In genomic region chr12:53539526-53539925, GRCh38 we compare ENCODE assay signal across 1 cellular context.
A peak's percentile ranks its signal among the peaks of the same experiment; 100 is the strongest.
TF ChIP-seq lines count a peak whose summit lies in the region.

No MANE protein-coding gene starts in this region.

TF ChIP-seq in HepG2, 621 proteins besides CTCF, POLR2A, EP300 and RAD21:
- no peak for TF ChIP-seq ZFP82 (CRISPR knock-in tag; IDR thresholded peaks at IDR 0.05; ENCODE audit: borderline replicate concordance)
- peak; percentile 22; the same call in 1 of the 2 replicates for TF ChIP-seq ZNF24 (IDR thresholded peaks at IDR 0.05)
- TF ChIP-seq ZNF251 (CRISPR knock-in tag; IDR thresholded peaks at IDR 0.05), result no peak
- TF ChIP-seq ZBTB33 (CRISPR knock-in tag; IDR thresholded peaks at IDR 0.05), result no peak
- no peak for TF ChIP-seq ZFYVE20 (CRISPR knock-in tag; IDR thresholded peaks at IDR 0.05; ENCODE audit: borderline replicate concordance, low read depth)
- no peak for TF ChIP-seq ARNTL (CRISPR knock-in tag; IDR thresholded peaks at IDR 0.05)
